In genomic region chr1:40735234-40735633, GRCh38 we compare ENCODE assay signal across 14 cellular contexts. TPM values are rescaled to one million over a fixed set of nuclear protein-coding genes. Genes with fewer than 3 reads are reported as not detected.
"Had no signal": no experiment of that assay in that cellular context is flagged by ENCODE, and none has a peak within 500 bp of the region (broad histone marks: within the 10 kb centered on the region; RNA-seq: fewer than 3 reads in every experiment).

No MANE protein-coding gene starts in this region.

- H3K4me2 ChIP-seq: neural progenitor cell had no signal

- DNase-seq: activated CD4-positive, alpha-beta T cell treated with anti-CD3 and anti-CD28 coated beads, Interleukin-2, amount 50 U/mL, for 1 hour; activated naive CD4-positive, alpha-beta T cell; activated naive CD8-positive, alpha-beta T cell treated with anti-CD3 and anti-CD28 coated beads, Interleukin-2, amount 10 ng/mL, durations not matched to agents 7 days and 5 days; activated T-cell treated with anti-CD3 and anti-CD28 coated beads for 4 hours; effector memory CD4-positive, alpha-beta T cell; stimulated activated CD4-positive, alpha-beta T cell treated with anti-CD3 and anti-CD28 coated beads, Interleukin-2, amount 100 ng/mL, for 48 hours; uterus had no signal

- H3K9ac ChIP-seq: neural progenitor cell had no signal

- H3K36me3 ChIP-seq: gastroesophageal sphincter, neural progenitor cell, uterus had no signal

- FAIRE-seq: islet of Langerhans had no signal

- H3K4me3 Mint-ChIP-seq: activated naive CD8-positive, alpha-beta T cell treated with anti-CD3 and anti-CD28 coated beads, Interleukin-2, amount 10 ng/mL, durations not matched to agents 7 days and 5 days; dendritic cell treated with granulocyte-macrophage colony-stimulating factor and Interleukin-4, amounts not matched to agents 40 ng/mL and 50 ng/mL, for 4 days; neural progenitor cell; stimulated activated memory B cell treated with anti-CD40 and anti-IgM and Interleukin-4, amounts not matched to agents 10 μg/mL and 1 μg/mL and 100 μg/mL, for 72 hours had no signal

- H3K9me3 ChIP-seq: gastroesophageal sphincter, uterus had no signal

- H3K27ac Mint-ChIP-seq: activated naive CD8-positive, alpha-beta T cell treated with anti-CD3 and anti-CD28 coated beads, Interleukin-2, amount 10 ng/mL, durations not matched to agents 7 days and 5 days; dendritic cell treated with granulocyte-macrophage colony-stimulating factor and Interleukin-4, amounts not matched to agents 40 ng/mL and 50 ng/mL, for 4 days; neural progenitor cell; stimulated activated memory B cell treated with anti-CD40 and anti-IgM and Interleukin-4, amounts not matched to agents 10 μg/mL and 1 μg/mL and 100 μg/mL, for 72 hours had no signal

- H3K9me3 Mint-ChIP-seq: activated naive CD8-positive, alpha-beta T cell treated with anti-CD3 and anti-CD28 coated beads, Interleukin-2, amount 10 ng/mL, durations not matched to agents 7 days and 5 days; dendritic cell treated with granulocyte-macrophage colony-stimulating factor and Interleukin-4, amounts not matched to agents 40 ng/mL and 50 ng/mL, for 4 days; stimulated activated memory B cell treated with anti-CD40 and anti-IgM and Interleukin-4, amounts not matched to agents 10 μg/mL and 1 μg/mL and 100 μg/mL, for 72 hours had no signal

- H3K27me3 ChIP-seq: gastroesophageal sphincter, neural progenitor cell, uterus had no signal

- ATAC-seq: activated CD4-positive, CD25-positive, alpha-beta regulatory T cell treated with anti-CD3 and anti-CD28 coated beads, Interleukin-2, amount 50 U/mL, for 24 hours; gastroesophageal sphincter; stimulated activated memory B cell treated with anti-CD40 and anti-IgM and Interleukin-4, amounts not matched to agents 10 μg/mL and 1 μg/mL and 100 μg/mL, for 72 hours had no signal

- H2AFZ ChIP-seq: neural progenitor cell had no signal

- H3K27me3 Mint-ChIP-seq: activated naive CD8-positive, alpha-beta T cell treated with anti-CD3 and anti-CD28 coated beads, Interleukin-2, amount 10 ng/mL, durations not matched to agents 7 days and 5 days; dendritic cell treated with granulocyte-macrophage colony-stimulating factor and Interleukin-4, amounts not matched to agents 40 ng/mL and 50 ng/mL, for 4 days; stimulated activated memory B cell treated with anti-CD40 and anti-IgM and Interleukin-4, amounts not matched to agents 10 μg/mL and 1 μg/mL and 100 μg/mL, for 72 hours had no signal

- H3K4me3 ChIP-seq: gastroesophageal sphincter, neural progenitor cell, uterus had no signal

- H3K4me1 ChIP-seq: uterus had no signal

- H3K27ac ChIP-seq: neural progenitor cell had no signal

RNA-seq across cellular contexts. Expression of gene KCNQ4, which starts 48.4 kb away (rescaled TPM):
- total RNA-seq: mammary epithelial cell had no signal
